Comparison of ENCODE assay signal across 1 cellular context in genomic region chr9:113522419-113522818, GRCh38.
TF ChIP-seq lines count a peak whose summit lies in the region.

No MANE protein-coding gene starts in this region.

TF ChIP-seq in endothelial cell of umbilical vein, 7 proteins besides CTCF, POLR2A, EP300 and RAD21 (continued from another document):
- TF ChIP-seq POLR2AphosphoS5 (IDR thresholded peaks at IDR 0.05; ENCODE audit: insufficient read depth, low read depth, low read length) (no peak), MAX (IDR thresholded peaks at IDR 0.05; ENCODE audit: insufficient read depth, insufficient read length) (no peak), MYC (IDR thresholded peaks at IDR 0.05; ENCODE audit: low read depth, low read length) (no peak), EZH2 (IDR thresholded peaks at IDR 0.05; ENCODE audit: borderline replicate concordance, low read depth, low read length, severe bottlenecking) (no peak), GATA2 (IDR thresholded peaks at IDR 0.05; ENCODE audit: insufficient read depth, insufficient read length, low read depth, low read length) (no peak)
